Comparison of ENCODE assay signal across 1 cellular context in genomic region chr2:84492571-84492970, GRCh38.
TF ChIP-seq lines count a peak whose summit lies in the region.

No MANE protein-coding gene starts in this region.

TF ChIP-seq in GM12878, 131 proteins besides CTCF, POLR2A, EP300 and RAD21:
- TF ChIP-seq MLLT1 (IDR thresholded peaks at IDR 0.05) (no peak), MEF2B (IDR thresholded peaks at IDR 0.05; ENCODE audit: partially characterized antibody, poor library complexity, severe bottlenecking) (no peak), TCF12 (IDR thresholded peaks at IDR 0.05; ENCODE audit: low read depth, low read length) (no peak), EGR1 (IDR thresholded peaks at IDR 0.05; ENCODE audit: borderline replicate concordance in 1 of 2, low read depth in 2 of 2, low read length in 2 of 2) (no peak), HDGF (IDR thresholded peaks at IDR 0.05) (no peak), ZNF24 (IDR thresholded peaks at IDR 0.05) (no peak), GATAD2B (conservative IDR thresholded peaks at IDR 0.05; ENCODE audit: low read depth) (no peak), SMAD5 (IDR thresholded peaks at IDR 0.05; ENCODE audit: low read depth) (no peak), BHLHE40 (IDR thresholded peaks at IDR 0.05; ENCODE audit: borderline replicate concordance in 1 of 2, low read depth in 2 of 2, low read length in 1 of 2) (no peak), SREBF1 (IDR thresholded peaks at IDR 0.05; ENCODE audit: low read length) (no peak), SPI1 (IDR thresholded peaks at IDR 0.05; ENCODE audit: borderline replicate concordance, insufficient read depth, low read depth, low read length) (no peak), CBX3 (IDR thresholded peaks at IDR 0.05; ENCODE audit: borderline replicate concordance, low read depth) (no peak), RUNX3 (IDR thresholded peaks at IDR 0.05; ENCODE audit: low read length) (no peak), WRNIP1 (IDR thresholded peaks at IDR 0.05; ENCODE audit: borderline replicate concordance, low read depth, low read length) (no peak), NFIC (IDR thresholded peaks at IDR 0.05; ENCODE audit: low read depth, low read length) (no peak), BCLAF1 (IDR thresholded peaks at IDR 0.05) (no peak), JUND (IDR thresholded peaks at IDR 0.05; ENCODE audit: low read depth, low read length) (no peak), POLR2AphosphoS2 (IDR thresholded peaks at IDR 0.05; ENCODE audit: low read depth, low read length) (no peak), SUPT20H (IDR thresholded peaks at IDR 0.05; ENCODE audit: borderline replicate concordance, control insufficient read depth, low read depth, low read length) (no peak)
- TF ChIP-seq, protein P1, sequence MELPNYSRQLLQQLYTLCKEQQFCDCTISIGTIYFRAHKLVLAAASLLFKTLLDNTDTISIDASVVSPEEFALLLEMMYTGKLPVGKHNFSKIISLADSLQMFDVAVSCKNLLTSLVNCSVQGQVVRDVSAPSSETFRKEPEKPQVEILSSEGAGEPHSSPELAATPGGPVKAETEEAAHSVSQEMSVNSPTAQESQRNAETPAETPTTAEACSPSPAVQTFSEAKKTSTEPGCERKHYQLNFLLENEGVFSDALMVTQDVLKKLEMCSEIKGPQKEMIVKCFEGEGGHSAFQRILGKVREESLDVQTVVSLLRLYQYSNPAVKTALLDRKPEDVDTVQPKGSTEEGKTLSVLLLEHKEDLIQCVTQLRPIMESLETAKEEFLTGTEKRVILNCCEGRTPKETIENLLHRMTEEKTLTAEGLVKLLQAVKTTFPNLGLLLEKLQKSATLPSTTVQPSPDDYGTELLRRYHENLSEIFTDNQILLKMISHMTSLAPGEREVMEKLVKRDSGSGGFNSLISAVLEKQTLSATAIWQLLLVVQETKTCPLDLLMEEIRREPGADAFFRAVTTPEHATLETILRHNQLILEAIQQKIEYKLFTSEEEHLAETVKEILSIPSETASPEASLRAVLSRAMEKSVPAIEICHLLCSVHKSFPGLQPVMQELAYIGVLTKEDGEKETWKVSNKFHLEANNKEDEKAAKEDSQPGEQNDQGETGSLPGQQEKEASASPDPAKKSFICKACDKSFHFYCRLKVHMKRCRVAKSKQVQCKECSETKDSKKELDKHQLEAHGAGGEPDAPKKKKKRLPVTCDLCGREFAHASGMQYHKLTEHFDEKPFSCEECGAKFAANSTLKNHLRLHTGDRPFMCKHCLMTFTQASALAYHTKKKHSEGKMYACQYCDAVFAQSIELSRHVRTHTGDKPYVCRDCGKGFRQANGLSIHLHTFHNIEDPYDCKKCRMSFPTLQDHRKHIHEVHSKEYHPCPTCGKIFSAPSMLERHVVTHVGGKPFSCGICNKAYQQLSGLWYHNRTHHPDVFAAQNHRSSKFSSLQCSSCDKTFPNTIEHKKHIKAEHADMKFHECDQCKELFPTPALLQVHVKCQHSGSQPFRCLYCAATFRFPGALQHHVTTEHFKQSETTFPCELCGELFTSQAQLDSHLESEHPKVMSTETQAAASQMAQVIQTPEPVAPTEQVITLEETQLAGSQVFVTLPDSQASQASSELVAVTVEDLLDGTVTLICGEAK (IDR thresholded peaks at IDR 0.05; ENCODE audit: borderline replicate concordance) = no peak
